ENCODE assay signal across 1 cellular context in genomic region chr1:168689726-168690602, GRCh38.
TF ChIP-seq lines count a peak whose summit lies in the region.

No MANE protein-coding gene starts in this region.

TF ChIP-seq in GM23338, 12 proteins besides CTCF, POLR2A, EP300 and RAD21 (continued from another document):
- TF ChIP-seq REST (IDR thresholded peaks at IDR 0.05; ENCODE audit: unreplicated experiment) (no peak), ZNF462 (CRISPR knock-in tag; IDR thresholded peaks at IDR 0.05) (no peak), EZH2phosphoT487 (IDR thresholded peaks at IDR 0.05; ENCODE audit: unreplicated experiment) (no peak)
